1 cellular context compared by ENCODE assay signal in the genomic region with DNA sequence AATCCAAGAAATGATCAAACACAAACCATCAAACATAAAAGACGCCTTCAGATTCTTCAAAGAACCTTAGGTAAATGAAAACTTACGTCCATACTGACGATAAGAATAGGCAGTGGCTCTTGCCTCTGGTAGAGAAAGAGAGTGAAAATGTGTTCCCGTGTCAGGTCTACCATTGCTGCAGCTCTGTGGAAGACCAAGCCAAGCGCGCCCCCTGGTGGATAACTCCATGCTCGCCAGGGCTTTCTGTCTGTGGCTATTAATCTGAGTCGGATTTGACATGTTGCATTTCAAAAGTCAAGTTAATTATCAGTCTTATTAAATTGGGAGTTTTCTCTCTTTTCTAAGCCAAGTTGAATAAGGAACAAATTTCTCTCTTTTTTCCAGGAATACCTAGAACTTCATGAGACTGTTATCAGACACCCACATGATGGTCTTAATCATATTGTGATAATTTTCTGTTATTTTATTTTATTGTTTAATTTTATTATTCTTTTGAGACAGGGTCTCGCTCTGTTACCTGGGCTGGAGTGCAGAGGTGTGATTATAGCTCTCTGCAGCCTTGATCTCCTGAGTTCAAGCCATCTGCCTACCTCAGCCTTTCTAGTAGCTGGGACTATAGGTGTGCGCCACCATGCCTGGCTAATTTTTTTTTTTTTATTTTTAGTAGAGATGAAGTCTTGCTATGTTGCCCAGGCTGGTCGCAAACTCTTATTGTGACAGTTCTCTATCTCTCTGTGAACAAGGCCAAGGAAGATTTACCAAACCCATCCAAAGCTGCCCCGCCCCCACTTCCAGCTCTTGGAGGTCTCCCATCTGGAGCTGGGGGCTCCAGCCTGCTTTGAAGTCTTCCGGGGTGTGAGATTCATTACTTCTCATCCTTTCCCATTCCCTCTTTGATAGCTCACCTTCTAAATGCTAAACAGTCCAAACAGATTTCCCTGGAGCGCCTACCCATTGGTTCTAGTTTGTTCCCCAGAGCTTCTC.
TF ChIP-seq lines count a peak whose summit lies in the region.

No MANE protein-coding gene starts in this region.

TF ChIP-seq in GM23338, 12 proteins besides CTCF, POLR2A, EP300 and RAD21 (continued from another document):
- TF ChIP-seq, protein P1, sequence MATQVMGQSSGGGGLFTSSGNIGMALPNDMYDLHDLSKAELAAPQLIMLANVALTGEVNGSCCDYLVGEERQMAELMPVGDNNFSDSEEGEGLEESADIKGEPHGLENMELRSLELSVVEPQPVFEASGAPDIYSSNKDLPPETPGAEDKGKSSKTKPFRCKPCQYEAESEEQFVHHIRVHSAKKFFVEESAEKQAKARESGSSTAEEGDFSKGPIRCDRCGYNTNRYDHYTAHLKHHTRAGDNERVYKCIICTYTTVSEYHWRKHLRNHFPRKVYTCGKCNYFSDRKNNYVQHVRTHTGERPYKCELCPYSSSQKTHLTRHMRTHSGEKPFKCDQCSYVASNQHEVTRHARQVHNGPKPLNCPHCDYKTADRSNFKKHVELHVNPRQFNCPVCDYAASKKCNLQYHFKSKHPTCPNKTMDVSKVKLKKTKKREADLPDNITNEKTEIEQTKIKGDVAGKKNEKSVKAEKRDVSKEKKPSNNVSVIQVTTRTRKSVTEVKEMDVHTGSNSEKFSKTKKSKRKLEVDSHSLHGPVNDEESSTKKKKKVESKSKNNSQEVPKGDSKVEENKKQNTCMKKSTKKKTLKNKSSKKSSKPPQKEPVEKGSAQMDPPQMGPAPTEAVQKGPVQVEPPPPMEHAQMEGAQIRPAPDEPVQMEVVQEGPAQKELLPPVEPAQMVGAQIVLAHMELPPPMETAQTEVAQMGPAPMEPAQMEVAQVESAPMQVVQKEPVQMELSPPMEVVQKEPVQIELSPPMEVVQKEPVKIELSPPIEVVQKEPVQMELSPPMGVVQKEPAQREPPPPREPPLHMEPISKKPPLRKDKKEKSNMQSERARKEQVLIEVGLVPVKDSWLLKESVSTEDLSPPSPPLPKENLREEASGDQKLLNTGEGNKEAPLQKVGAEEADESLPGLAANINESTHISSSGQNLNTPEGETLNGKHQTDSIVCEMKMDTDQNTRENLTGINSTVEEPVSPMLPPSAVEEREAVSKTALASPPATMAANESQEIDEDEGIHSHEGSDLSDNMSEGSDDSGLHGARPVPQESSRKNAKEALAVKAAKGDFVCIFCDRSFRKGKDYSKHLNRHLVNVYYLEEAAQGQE (IDR thresholded peaks at IDR 0.05; ENCODE audit: unreplicated experiment) = no peak
- TF ChIP-seq ZNF114 (CRISPR knock-in tag; IDR thresholded peaks at IDR 0.05) (no peak), STAT1 (IDR thresholded peaks at IDR 0.05; ENCODE audit: unreplicated experiment) (no peak), CREB1 (CRISPR knock-in tag; IDR thresholded peaks at IDR 0.05; ENCODE audit: low read depth) (no peak), EZH2phosphoT487 (IDR thresholded peaks at IDR 0.05; ENCODE audit: unreplicated experiment) (no peak), POLR2AphosphoS5 (IDR thresholded peaks at IDR 0.05; ENCODE audit: low read depth) (no peak), NANOG (IDR thresholded peaks at IDR 0.05; ENCODE audit: borderline replicate concordance) (no peak)
- TF ChIP-seq, protein P2, sequence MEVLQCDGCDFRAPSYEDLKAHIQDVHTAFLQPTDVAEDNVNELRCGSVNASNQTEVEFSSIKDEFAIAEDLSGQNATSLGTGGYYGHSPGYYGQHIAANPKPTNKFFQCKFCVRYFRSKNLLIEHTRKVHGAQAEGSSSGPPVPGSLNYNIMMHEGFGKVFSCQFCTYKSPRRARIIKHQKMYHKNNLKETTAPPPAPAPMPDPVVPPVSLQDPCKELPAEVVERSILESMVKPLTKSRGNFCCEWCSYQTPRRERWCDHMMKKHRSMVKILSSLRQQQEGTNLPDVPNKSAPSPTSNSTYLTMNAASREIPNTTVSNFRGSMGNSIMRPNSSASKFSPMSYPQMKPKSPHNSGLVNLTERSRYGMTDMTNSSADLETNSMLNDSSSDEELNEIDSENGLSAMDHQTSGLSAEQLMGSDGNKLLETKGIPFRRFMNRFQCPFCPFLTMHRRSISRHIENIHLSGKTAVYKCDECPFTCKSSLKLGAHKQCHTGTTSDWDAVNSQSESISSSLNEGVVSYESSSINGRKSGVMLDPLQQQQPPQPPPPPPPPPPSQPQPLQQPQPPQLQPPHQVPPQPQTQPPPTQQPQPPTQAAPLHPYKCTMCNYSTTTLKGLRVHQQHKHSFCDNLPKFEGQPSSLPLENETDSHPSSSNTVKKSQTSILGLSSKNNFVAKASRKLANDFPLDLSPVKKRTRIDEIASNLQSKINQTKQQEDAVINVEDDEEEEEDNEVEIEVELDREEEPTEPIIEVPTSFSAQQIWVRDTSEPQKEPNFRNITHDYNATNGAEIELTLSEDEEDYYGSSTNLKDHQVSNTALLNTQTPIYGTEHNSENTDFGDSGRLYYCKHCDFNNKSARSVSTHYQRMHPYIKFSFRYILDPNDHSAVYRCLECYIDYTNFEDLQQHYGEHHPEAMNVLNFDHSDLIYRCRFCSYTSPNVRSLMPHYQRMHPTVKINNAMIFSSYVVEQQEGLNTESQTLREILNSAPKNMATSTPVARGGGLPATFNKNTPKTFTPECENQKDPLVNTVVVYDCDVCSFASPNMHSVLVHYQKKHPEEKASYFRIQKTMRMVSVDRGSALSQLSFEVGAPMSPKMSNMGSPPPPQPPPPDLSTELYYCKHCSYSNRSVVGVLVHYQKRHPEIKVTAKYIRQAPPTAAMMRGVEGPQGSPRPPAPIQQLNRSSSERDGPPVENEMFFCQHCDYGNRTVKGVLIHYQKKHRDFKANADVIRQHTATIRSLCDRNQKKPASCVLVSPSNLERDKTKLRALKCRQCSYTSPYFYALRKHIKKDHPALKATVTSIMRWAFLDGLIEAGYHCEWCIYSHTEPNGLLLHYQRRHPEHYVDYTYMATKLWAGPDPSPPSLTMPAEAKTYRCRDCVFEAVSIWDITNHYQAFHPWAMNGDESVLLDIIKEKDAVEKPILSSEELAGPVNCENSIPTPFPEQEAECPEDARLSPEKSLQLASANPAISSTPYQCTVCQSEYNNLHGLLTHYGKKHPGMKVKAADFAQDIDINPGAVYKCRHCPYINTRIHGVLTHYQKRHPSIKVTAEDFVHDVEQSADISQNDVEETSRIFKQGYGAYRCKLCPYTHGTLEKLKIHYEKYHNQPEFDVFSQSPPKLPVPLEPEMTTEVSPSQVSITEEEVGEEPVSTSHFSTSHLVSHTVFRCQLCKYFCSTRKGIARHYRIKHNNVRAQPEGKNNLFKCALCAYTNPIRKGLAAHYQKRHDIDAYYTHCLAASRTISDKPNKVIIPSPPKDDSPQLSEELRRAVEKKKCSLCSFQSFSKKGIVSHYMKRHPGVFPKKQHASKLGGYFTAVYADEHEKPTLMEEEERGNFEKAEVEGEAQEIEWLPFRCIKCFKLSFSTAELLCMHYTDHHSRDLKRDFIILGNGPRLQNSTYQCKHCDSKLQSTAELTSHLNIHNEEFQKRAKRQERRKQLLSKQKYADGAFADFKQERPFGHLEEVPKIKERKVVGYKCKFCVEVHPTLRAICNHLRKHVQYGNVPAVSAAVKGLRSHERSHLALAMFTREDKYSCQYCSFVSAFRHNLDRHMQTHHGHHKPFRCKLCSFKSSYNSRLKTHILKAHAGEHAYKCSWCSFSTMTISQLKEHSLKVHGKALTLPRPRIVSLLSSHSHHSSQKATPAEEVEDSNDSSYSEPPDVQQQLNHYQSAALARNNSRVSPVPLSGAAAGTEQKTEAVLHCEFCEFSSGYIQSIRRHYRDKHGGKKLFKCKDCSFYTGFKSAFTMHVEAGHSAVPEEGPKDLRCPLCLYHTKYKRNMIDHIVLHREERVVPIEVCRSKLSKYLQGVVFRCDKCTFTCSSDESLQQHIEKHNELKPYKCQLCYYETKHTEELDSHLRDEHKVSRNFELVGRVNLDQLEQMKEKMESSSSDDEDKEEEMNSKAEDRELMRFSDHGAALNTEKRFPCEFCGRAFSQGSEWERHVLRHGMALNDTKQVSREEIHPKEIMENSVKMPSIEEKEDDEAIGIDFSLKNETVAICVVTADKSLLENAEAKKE (CRISPR knock-in tag; IDR thresholded peaks at IDR 0.05) = no peak
- TF ChIP-seq, protein P3, sequence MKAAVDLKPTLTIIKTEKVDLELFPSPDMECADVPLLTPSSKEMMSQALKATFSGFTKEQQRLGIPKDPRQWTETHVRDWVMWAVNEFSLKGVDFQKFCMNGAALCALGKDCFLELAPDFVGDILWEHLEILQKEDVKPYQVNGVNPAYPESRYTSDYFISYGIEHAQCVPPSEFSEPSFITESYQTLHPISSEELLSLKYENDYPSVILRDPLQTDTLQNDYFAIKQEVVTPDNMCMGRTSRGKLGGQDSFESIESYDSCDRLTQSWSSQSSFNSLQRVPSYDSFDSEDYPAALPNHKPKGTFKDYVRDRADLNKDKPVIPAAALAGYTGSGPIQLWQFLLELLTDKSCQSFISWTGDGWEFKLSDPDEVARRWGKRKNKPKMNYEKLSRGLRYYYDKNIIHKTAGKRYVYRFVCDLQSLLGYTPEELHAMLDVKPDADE (IDR thresholded peaks at IDR 0.05) = no peak
TF ChIP-seq in GM23338: peak in this region for 0.
